ENCODE assay signal across 12 cellular contexts in genomic region chr10:110326351-110327032, GRCh38. TPM values are rescaled to one million over a fixed set of nuclear protein-coding genes. Genes with fewer than 3 reads are reported as not detected.
DNase-seq lines count a peak whose midpoint lies in the region; ATAC-seq, FAIRE-seq and TF ChIP-seq lines count a peak whose summit lies in the region.
"Had no signal": no experiment of that assay in that cellular context is flagged by ENCODE, and none has a peak within 500 bp of the region (broad histone marks: within the 10 kb centered on the region; RNA-seq: fewer than 3 reads in every experiment).

No MANE protein-coding gene starts in this region.

- H3K27me3 Mint-ChIP-seq in CD8-positive, alpha-beta T cell (ENCODE audit: low read depth), result peaks cover 4% of the 10 kb centered on the region
- H3K27me3 Mint-ChIP-seq: activated T-cell treated with anti-CD3 and anti-CD28 coated beads, Interleukin-2, amount 50 U/mL, for 24 hours had no signal

- no peak for TF ChIP-seq RAD21 in SK-N-SH (IDR thresholded peaks at IDR 0.05; ENCODE audit: low read length)
- no peak for TF ChIP-seq RAD21 in HepG2 (CRISPR knock-in tag; IDR thresholded peaks at IDR 0.05)

- H3K79me2 ChIP-seq in SK-N-SH (ENCODE audit: insufficient read depth) (no peaks in the 10 kb centered on the region), HepG2 (ENCODE audit: insufficient read depth, low read length) (no peaks in the 10 kb centered on the region)

- H3K27me3 ChIP-seq in SK-N-SH (ENCODE audit: insufficient read depth), result no peaks in the 10 kb centered on the region
- H3K27me3 ChIP-seq in HepG2 (ENCODE audit: control insufficient read depth in 1 of 2, insufficient read depth in 2 of 2, low read length in 2 of 2), result peaks cover 0 to 23% of the 10 kb centered on the region in 2 experiments; a peak in 2 of 5 replicates
- no peaks in the 10 kb centered on the region for H3K27me3 ChIP-seq in CD8-positive, alpha-beta T cell (ENCODE audit: insufficient read depth, low read length)
- H3K27me3 ChIP-seq: esophagus squamous epithelium had no signal

- TF ChIP-seq EP300 in SK-N-SH (IDR thresholded peaks at IDR 0.05; ENCODE audit: borderline replicate concordance in 1 of 2, low read depth in 1 of 2, low read length in 1 of 2) (peak in 1 of 2 experiments; percentile 84; a peak in 1 of 4 replicates), HepG2 (IDR thresholded peaks at IDR 0.05; ENCODE audit: low read depth in 2 of 2, low read length in 2 of 2) (no peak), HepG2 (CRISPR knock-in tag; IDR thresholded peaks at IDR 0.05; ENCODE audit: borderline replicate concordance) (no peak)

- peaks cover 15% of the 10 kb centered on the region for H3K9me3 Mint-ChIP-seq in CD8-positive, alpha-beta T cell

- no peak for TF ChIP-seq CTCF in AG04449 (IDR thresholded peaks at IDR 0.05; ENCODE audit: insufficient read depth, low read length, missing control alignments)
- TF ChIP-seq CTCF in SK-N-SH (IDR thresholded peaks at IDR 0.05), result no peak
- no peak for TF ChIP-seq CTCF in fibroblast of the aortic adventitia (IDR thresholded peaks at IDR 0.05; ENCODE audit: insufficient read depth, low read length)
- TF ChIP-seq CTCF in HepG2 (CRISPR knock-in tag; IDR thresholded peaks at IDR 0.05), result no peak
- TF ChIP-seq CTCF in CD8-positive, alpha-beta T cell (IDR thresholded peaks at IDR 0.05), result no peak

- peaks cover 7% of the 10 kb centered on the region for H3K36me3 Mint-ChIP-seq in CD8-positive, alpha-beta T cell

- ATAC-seq in GM18868 (IDR thresholded peaks at IDR 0.05; ENCODE audit: unreplicated experiment) (peak; percentile 44), HepG2 (no peak), HG02973 (IDR thresholded peaks at IDR 0.05; ENCODE audit: unreplicated experiment) (no peak)
- no peak for ATAC-seq in CD8-positive, alpha-beta T cell

- in situ Hi-C loops in HepG2 (cut with HindIII; ENCODE audit: extremely low pct_ligation_motif_present, low pct_unique_long_range_greater_than_20kb), result no loop called here

- H3K9ac ChIP-seq in SK-N-SH, result peak overlapping the region; percentile 48
- no peak overlapping the region for H3K9ac ChIP-seq in HepG2 (ENCODE audit: insufficient read depth, low read depth, low read length)

- CTCF ChIA-PET in AG04449 (lab: Yijun Ruan, JAX) (interaction anchor here (0.9 to 4.7 kb wide), 13 partner anchors 8 to 241 kb away, joined by 3 to 26 read pairs (median 5); partner anchors contain the start of genes SMC3 and SMNDC1), SK-N-SH (lab: Yijun Ruan, JAX) (interaction anchor here (1.2 to 1.4 kb wide), 3 partner anchors 19 to 220 kb away, joined by 3 read pairs; no protein-coding TSS in a partner anchor), HepG2 (lab: Yijun Ruan, JAX; ENCODE audit: low intra/inter-chr PET ratio, low total read pairs) (no interaction called here)
- CTCF ChIA-PET in CD8-positive, alpha-beta T cell (lab: Charles Lee), result interaction anchor here (1.5 kb wide), 1 partner anchor 220 kb away, joined by 3 read pairs; no protein-coding TSS in a partner anchor

- H3K36me3 ChIP-seq in SK-N-SH (replicated peaks in 1 of 2; ENCODE audit: control insufficient read depth in 1 of 2, insufficient read depth in 2 of 2, low read length in 1 of 2) (no peaks in the 10 kb centered on the region), HepG2 (replicated peaks in 1 of 2; ENCODE audit: control insufficient read depth in 1 of 2, insufficient read depth in 2 of 2, low read length in 2 of 2) (no peaks in the 10 kb centered on the region)
- H3K36me3 ChIP-seq in CD8-positive, alpha-beta T cell (ENCODE audit: insufficient read depth, low read length), result no peaks in the 10 kb centered on the region
- H3K36me3 ChIP-seq: esophagus squamous epithelium had no signal

- no peaks in the 10 kb centered on the region for H4K20me1 ChIP-seq in SK-N-SH (ENCODE audit: insufficient read depth)
- no peaks in the 10 kb centered on the region for H4K20me1 ChIP-seq in HepG2 (ENCODE audit: insufficient read depth, low read length)

- H3K9me2 ChIP-seq in SK-N-SH, result no peaks in the 10 kb centered on the region

- H3K9me3 ChIP-seq in SK-N-SH (peaks cover 7% of the 10 kb centered on the region), HepG2 (ENCODE audit: low read length) (no peaks in the 10 kb centered on the region)
- H3K9me3 ChIP-seq in CD8-positive, alpha-beta T cell (ENCODE audit: low read length), result no peaks in the 10 kb centered on the region

- H3K4me1 Mint-ChIP-seq in CD8-positive, alpha-beta T cell (ENCODE audit: low read depth), result no peaks in the 10 kb centered on the region
- H3K4me1 Mint-ChIP-seq: nephron progenitor cell had no signal

- H3K27ac Mint-ChIP-seq in CD8-positive, alpha-beta T cell, result no peak overlapping the region
- H3K27ac Mint-ChIP-seq: activated T-cell treated with anti-CD3 and anti-CD28 coated beads, Interleukin-2, amount 50 U/mL, for 24 hours; nephron progenitor cell had no signal

- no peak for FAIRE-seq in HepG2 (lab: Jason Lieb, UNC)

- H3K4me3 Mint-ChIP-seq in CD8-positive, alpha-beta T cell, result no peak overlapping the region
- H3K4me3 Mint-ChIP-seq: activated T-cell treated with anti-CD3 and anti-CD28 coated beads, Interleukin-2, amount 50 U/mL, for 24 hours; nephron progenitor cell had no signal

- WGBS in SK-N-SH (ENCODE audit: low lambda C conversion rate), result 10% methylated on average over 4 of the region's 4 CpGs
- 12% methylated on average over 4 of the region's 4 CpGs for WGBS in HepG2 (ENCODE audit: low lambda C conversion rate)

- H3K4me1 ChIP-seq in SK-N-SH (ENCODE audit: control insufficient read depth in 1 of 2, insufficient read depth in 2 of 2, low read depth in 1 of 2, low read length in 1 of 2), result peaks cover 0 to 26% of the 10 kb centered on the region in 2 experiments; a peak in 3 of 4 replicates
- no peaks in the 10 kb centered on the region for H3K4me1 ChIP-seq in HepG2 (ENCODE audit: insufficient read depth, low read length)
- H3K4me1 ChIP-seq in CD8-positive, alpha-beta T cell (ENCODE audit: insufficient read depth, low read length), result no peaks in the 10 kb centered on the region
- H3K4me1 ChIP-seq: esophagus squamous epithelium had no signal

- H3K27ac ChIP-seq in SK-N-SH (ENCODE audit: low read depth in 2 of 2, low read length in 1 of 2) (peak overlapping the region; percentile 36 to 83; a peak in 3 of 4 replicates), HepG2 (ENCODE audit: extremely low read length, insufficient read depth, low read length) (no peak overlapping the region)
- no peak overlapping the region for H3K27ac ChIP-seq in CD8-positive, alpha-beta T cell (ENCODE audit: low read depth, low read length)

- H3F3A ChIP-seq in SK-N-SH (replicated peaks; ENCODE audit: insufficient read depth), result peaks cover 48% of the 10 kb centered on the region

- H3K4me3 ChIP-seq in AG04449 (ENCODE audit: low read depth, low read length), result no peak overlapping the region
- peak overlapping the region in 1 of 2 experiments; percentile 14; a peak in 1 of 4 replicates for H3K4me3 ChIP-seq in SK-N-SH (ENCODE audit: low read depth in 2 of 2, low read length in 1 of 2)
- H3K4me3 ChIP-seq in fibroblast of the aortic adventitia (ENCODE audit: low read depth, low read length), result no peak overlapping the region
- no peak overlapping the region for H3K4me3 ChIP-seq in HepG2 (replicated peaks in 1 of 3; ENCODE audit: insufficient read depth in 1 of 3, low read depth in 2 of 3, low read length in 3 of 3)
- H3K4me3 ChIP-seq in CD8-positive, alpha-beta T cell (ENCODE audit: low read depth, low read length), result no peak overlapping the region
- H3K4me3 ChIP-seq: esophagus squamous epithelium had no signal

- POLR2A ChIA-PET in AG04449 (lab: Yijun Ruan, JAX), result interaction anchor here (0.9 to 1.8 kb wide), 4 partner anchors 10 to 174 kb away, joined by 4 to 6 read pairs (median 4); partner anchors contain the start of gene DUSP5
- POLR2A ChIA-PET in SK-N-SH (lab: Yijun Ruan, JAX), result no interaction called here
- POLR2A ChIA-PET in HepG2 (lab: Yijun Ruan, JAX), result no interaction called here
- POLR2A ChIA-PET in CD8-positive, alpha-beta T cell (lab: Charles Lee), result no interaction called here

- TF ChIP-seq POLR2A in HepG2 (IDR thresholded peaks at IDR 0.05; ENCODE audit: insufficient read depth in 1 of 2, low read depth in 2 of 2, low read length in 2 of 2), result no peak

- no TSS peak for BruUV-seq in HepG2 (replicated peaks; lab: Mats Ljungman, UMichigan)

- intact Hi-C loops in HepG2 (cut with micrococcal nuclease; ENCODE audit: unreplicated experiment), result no loop called here
- intact Hi-C loops in CD8-positive, alpha-beta T cell (cut with DNase I, micrococcal nuclease), result no loop called here

- H3K4me2 ChIP-seq in SK-N-SH (peak overlapping the region; percentile 44), HepG2 (ENCODE audit: low read depth, low read length) (no peak overlapping the region)

- H2AFZ ChIP-seq in SK-N-SH (ENCODE audit: low read depth) (no peak overlapping the region), HepG2 (ENCODE audit: low read length) (no peak overlapping the region)

- peak; percentile 64 for DNase-seq in AG04449 (ENCODE audit: low read depth, low spot score)
- no peak for DNase-seq in SK-N-SH
- DNase-seq in fibroblast of the aortic adventitia (ENCODE audit: low read depth), result peak; percentile 55
- DNase-seq in HepG2 (ENCODE audit: low spot score), result no peak
- no peak for DNase-seq in CD8-positive, alpha-beta T cell
- DNase-seq in activated effector memory CD4-positive, alpha-beta T cell treated with Interleukin-2 at 50 U/mL for 16 hours, result no peak
- DNase-seq: activated T-cell treated with anti-CD3 and anti-CD28 coated beads, Interleukin-2, amount 50 U/mL, for 24 hours; esophagus squamous epithelium; NCI-H1105 treated with DMSO at 0.1 percent for 48 hours; nephron progenitor cell had no signal

RNA-seq across cellular contexts. Expression of gene SMNDC1, which starts 21.8 kb away (rescaled TPM):
- polyA plus RNA-seq in SK-N-SH (2012; rRNA removed) (13.3 and 14.2 TPM in 2 replicates), HepG2 (2011; rRNA removed) (6.9 and 7.8 TPM in 2 replicates)
- polyA plus RNA-seq in SK-N-SH (2012; cell fraction: cytosol; rRNA removed), result 15.5 and 22.5 TPM in 2 replicates
- 8.8 and 15.4 TPM in 2 replicates for polyA plus RNA-seq in SK-N-SH (2012; cell fraction: nucleus; rRNA removed)
- total RNA-seq in fibroblast of the aortic adventitia (ENCODE audit: low replicate concordance) (8.9 and 27.5 TPM in 2 replicates), HepG2 (2016; rRNA removed; fragmentation: Illumina TruSeq; extraction: Trizol) (8.9 and 15.3 TPM in 2 replicates)
- 1.5 and 2.5 TPM in 2 replicates for total RNA-seq in HepG2 (2016; cell fraction: cytosol; rRNA removed; fragmentation: Illumina TruSeq; extraction: Trizol; ENCODE audit: low read depth)
- total RNA-seq in HepG2 (2016; cell fraction: insoluble cytoplasmic fraction; rRNA removed; fragmentation: Illumina TruSeq; extraction: Trizol), result 9.3 and 15.3 TPM in 2 replicates
- total RNA-seq in HepG2 (2016; cell fraction: membrane; rRNA removed; fragmentation: Illumina TruSeq; extraction: Trizol), result 4.9 and 5.5 TPM in 2 replicates
- 20.1 and 21.4 TPM in 2 replicates for total RNA-seq in HepG2 (2016; cell fraction: nucleus; rRNA removed; fragmentation: Illumina TruSeq; extraction: Trizol)
- polyA plus RNA-seq in HepG2 (2011; cell fraction: cytosol; rRNA removed), result 3.7 and 6.5 TPM in 2 replicates
- polyA plus RNA-seq in HepG2 (2011; cell fraction: nucleus; rRNA removed), result 5.7 and 5.8 TPM in 2 replicates
- polyA plus RNA-seq in HepG2 (2012), result 17.7 and 22.3 TPM in 2 replicates
- polyA plus RNA-seq in HepG2 (2016; cell fraction: cytosol; fragmentation: Illumina TruSeq; extraction: Trizol; ENCODE audit: low read depth), result 2.4 and 2.6 TPM in 2 replicates
- polyA plus RNA-seq in HepG2 (2016; cell fraction: insoluble cytoplasmic fraction; fragmentation: Illumina TruSeq; extraction: Trizol; ENCODE audit: low read depth), result 31.2 and 41.1 TPM in 2 replicates
- polyA plus RNA-seq in HepG2 (2016; cell fraction: membrane; fragmentation: Illumina TruSeq; extraction: Trizol; ENCODE audit: low read depth), result 5.8 and 6.7 TPM in 2 replicates
- polyA plus RNA-seq in HepG2 (2016; cell fraction: nucleus; fragmentation: Illumina TruSeq; extraction: Trizol; ENCODE audit: insufficient read depth, low read depth), result 37.3 and 41.9 TPM in 2 replicates
- polyA minus RNA-seq in HepG2 (2011; rRNA and poly(A)+ RNA removed; ENCODE audit: low replicate concordance), result 1.5 and 2.2 TPM in 2 replicates
- 8.6 and 10.4 TPM in 2 replicates for polyA minus RNA-seq in HepG2 (2011; cell fraction: cytosol; rRNA and poly(A)+ RNA removed)
- 30.1 and 30.3 TPM in 2 replicates for polyA minus RNA-seq in HepG2 (2011; cell fraction: nucleus; rRNA and poly(A)+ RNA removed)
- total RNA-seq in CD8-positive, alpha-beta T cell, result 10 to 100 TPM; 43.3 to 44.8 TPM

Comparison
In these comparisons a context has a peak if more than half of its experiments do, and no peak if none do; other contexts are left out.
1. DNase-seq: peak in AG04449 (single experiment) and fibroblast of the aortic adventitia (single experiment); none in SK-N-SH (single experiment), HepG2 (single experiment), CD8-positive, alpha-beta T cell (0 of 7) and activated effector memory CD4-positive, alpha-beta T cell treated with Interleukin-2 at 50 U/mL for 16 hours (single experiment).
2. H3K27ac ChIP-seq: peak in SK-N-SH (2 of 2); none in HepG2 (single experiment) and CD8-positive, alpha-beta T cell (single experiment).